Comparison of ENCODE assay signal across 13 cellular contexts in the genomic region with DNA sequence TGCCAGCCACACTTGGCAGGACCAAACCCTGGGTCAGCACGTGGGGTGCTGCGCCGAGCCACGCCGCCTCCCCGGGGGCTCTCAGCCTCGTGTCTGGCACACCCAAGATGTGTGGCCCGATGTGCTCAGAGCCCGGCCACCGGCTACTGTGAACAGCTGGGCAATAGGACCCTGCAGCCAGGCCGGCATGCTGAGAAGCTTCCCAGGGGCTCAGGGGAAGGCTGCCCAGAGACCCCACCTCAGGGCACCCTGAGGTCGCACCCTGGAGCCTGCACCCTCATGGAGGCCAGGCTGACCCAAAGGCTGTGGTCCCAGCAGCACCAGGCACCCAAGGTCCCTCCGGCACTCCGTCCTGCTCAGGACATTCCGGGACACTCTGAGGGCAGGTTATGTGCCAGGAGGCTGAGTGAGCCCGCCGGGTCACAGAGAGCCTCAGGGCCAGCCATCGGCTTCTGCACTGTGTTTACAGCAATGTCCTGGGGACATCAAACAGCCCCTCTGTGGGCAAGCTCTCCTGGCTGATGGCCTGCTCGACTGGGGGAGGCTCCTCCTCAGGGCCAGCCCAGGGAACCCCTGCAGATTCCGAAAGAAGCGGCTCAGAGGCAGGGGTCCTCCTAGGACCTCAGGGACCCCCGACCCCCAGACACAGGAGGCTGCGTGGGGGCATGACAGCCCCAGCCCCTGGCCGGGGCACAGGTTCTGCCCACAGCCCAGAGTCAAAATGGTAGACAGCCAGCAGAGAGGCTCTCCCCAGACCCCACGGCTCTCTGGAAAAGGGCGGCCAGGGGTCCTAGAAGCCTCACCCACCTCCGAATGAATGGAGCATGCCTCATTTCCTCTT. TPM values are rescaled to one million over a fixed set of nuclear protein-coding genes. Genes with fewer than 3 reads are reported as not detected.
DNase-seq lines count a peak whose midpoint lies in the region; ATAC-seq and TF ChIP-seq lines count a peak whose summit lies in the region.
"Had no signal": no experiment of that assay in that cellular context is flagged by ENCODE, and none has a peak within 500 bp of the region (broad histone marks: within the 10 kb centered on the region; RNA-seq: fewer than 3 reads in every experiment).

No MANE protein-coding gene starts in this region.

- H3K27me3 ChIP-seq in colonic mucosa, result no peaks in the 10 kb centered on the region
- no peaks in the 10 kb centered on the region for H3K27me3 ChIP-seq in spleen (replicated peaks in 1 of 7)

- H3K27ac ChIP-seq in VCaP, result peak overlapping the region; percentile 21
- no peak overlapping the region for H3K27ac ChIP-seq in colonic mucosa
- peak overlapping the region in 7 of 8 donors; percentile 57 to 92 (median 80) for H3K27ac ChIP-seq in spleen

- DNase-seq in colonic mucosa (no peak), left lobe of liver (ENCODE audit: low spot score) (peak; percentile 84), spleen (peak; percentile 77), DMS 273 (lab: John Stamatoyannopoulos, UW; ENCODE audit: unreplicated experiment) (no peak), glomerular visceral epithelial cell (ENCODE audit: extremely low spot score) (no peak)
- DNase-seq: activated CD4-positive, alpha-beta memory T cell treated with anti-CD3 and anti-CD28 coated beads, Interleukin-2, amount 10 ng/mL, durations not matched to agents 7 days and 5 days; CD4-positive, CD25-positive, alpha-beta regulatory T cell; NCI-H146; NCI-H526 treated with DMSO at 0.1 percent for 48 hours; SHP77 had no signal

- peak; percentile 67 for ATAC-seq in left lobe of liver
- ATAC-seq in HG03460 (IDR thresholded peaks at IDR 0.05; ENCODE audit: unreplicated experiment), result no peak
- ATAC-seq in GM21528 (IDR thresholded peaks at IDR 0.05; ENCODE audit: low FRiP score, unreplicated experiment), result no peak

- TF ChIP-seq POLR2A in spleen (IDR thresholded peaks at IDR 0.05), result no peak

- intact Hi-C loops in colonic mucosa (cut with DNase I) (no loop called here), spleen (cut with DNase I; ENCODE audit: low total_unique reads) (no loop called here)

- H3K9me3 ChIP-seq in colonic mucosa, result no peaks in the 10 kb centered on the region
- no peaks in the 10 kb centered on the region for H3K9me3 ChIP-seq in spleen

- H3K9ac ChIP-seq in colonic mucosa (ENCODE audit: low read depth in 2 of 2, low read length in 2 of 2), result peak overlapping the region; percentile 16 to 34

- TF ChIP-seq CTCF in VCaP (conservative IDR thresholded peaks at IDR 0.05) (no peak), colonic mucosa (IDR thresholded peaks at IDR 0.05) (no peak), spleen (IDR thresholded peaks at IDR 0.05 in 8 of 11, conservative IDR thresholded peaks at IDR 0.05 in 3 of 11) (no peak)

- H3K4me3 ChIP-seq in colonic mucosa (no peak overlapping the region), spleen (peak overlapping the region in 2 of 8 donors; percentile 33 to 57)

- H3K36me3 ChIP-seq in colonic mucosa, result no peaks in the 10 kb centered on the region
- peaks cover 0 to 85% (median 15%) of the 10 kb centered on the region in 6 donors for H3K36me3 ChIP-seq in spleen

- H3K4me1 ChIP-seq in colonic mucosa (peaks cover 22% of the 10 kb centered on the region), spleen (peaks cover 8 to 63% (median 40%) of the 10 kb centered on the region in 6 donors)

- 83 to 94% (median 85%) methylated on average over 12 to 27 of the region's 27 CpGs for WGBS in spleen, 5 donors

RNA-seq across cellular contexts. Expression of a gene that starts 8.3 kb away (rescaled TPM):
- total RNA-seq in colonic mucosa (10 to 100 TPM; 10.7 to 25.3 TPM), left lobe of liver (13.7 TPM), spleen (10 to 100 TPM; 21.6 to 52.8 (median 35.0) TPM)
- 10 to 100 TPM in 2 of 3 donors, 1 to 10 TPM in 1; 7.5 to 17.6 (median 13.3) TPM for polyA plus RNA-seq in spleen

Comparison
In these comparisons a context has a peak if more than half of its experiments do, and no peak if none do; other contexts are left out.
1. DNase-seq: peak in left lobe of liver (single experiment) and spleen (single experiment); none in colonic mucosa (single experiment), DMS 273 (single experiment) and glomerular visceral epithelial cell (single experiment).